ENCODE assay signal across 25 cellular contexts in the genomic region with DNA sequence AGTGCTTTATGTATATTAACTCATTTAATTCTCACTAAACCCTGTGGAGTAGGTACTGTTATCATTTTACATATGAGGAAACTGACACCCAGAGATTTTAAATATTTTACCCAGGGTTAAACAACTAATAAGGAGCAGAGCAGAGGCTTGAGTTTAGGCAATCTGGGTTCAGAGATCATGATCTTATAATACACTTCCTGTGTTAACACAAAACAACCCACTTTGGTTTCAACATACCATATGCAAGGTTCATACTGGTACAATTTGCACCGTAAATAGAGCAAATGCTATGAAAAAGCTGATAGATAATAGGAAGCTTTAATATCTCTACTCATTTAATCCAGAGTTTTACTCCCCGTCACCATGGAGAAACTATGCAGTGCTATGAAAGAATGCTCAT.
"Had no signal": no experiment of that assay in that cellular context is flagged by ENCODE, and none has a peak within 500 bp of the region (broad histone marks: within the 10 kb centered on the region; RNA-seq: fewer than 3 reads in every experiment).

No MANE protein-coding gene starts in this region.

- H3K4me1 ChIP-seq: lower lobe of right lung had no signal

- H3K27ac ChIP-seq: coronary artery, dorsolateral prefrontal cortex, esophagus muscularis mucosa, hepatocyte, lower lobe of right lung had no signal

- H3K27me3 ChIP-seq: dorsolateral prefrontal cortex, esophagus muscularis mucosa, gastrocnemius medialis, hepatocyte had no signal

- ATAC-seq: gastrocnemius medialis; left colon; left lobe of liver; left ventricle myocardium superior; lower lobe of right lung; mucosa of descending colon; naive thymus-derived CD8-positive, alpha-beta T cell had no signal

- H3K4me2 ChIP-seq: hepatocyte had no signal

- H3K4me3 ChIP-seq: coronary artery, dorsolateral prefrontal cortex, esophagus muscularis mucosa, gastrocnemius medialis, hepatocyte, lower lobe of right lung, mucosa of descending colon had no signal

- H3K9me3 ChIP-seq: esophagus muscularis mucosa, gastrocnemius medialis, lower lobe of right lung, mucosa of descending colon had no signal

- DNase-seq: dermis blood vessel endothelial cell; dorsolateral prefrontal cortex; effector CD4-positive, alpha-beta T cell; effector memory CD4-positive, alpha-beta T cell; foreskin fibroblast; foreskin melanocyte; gastrocnemius medialis; glutamatergic neuron; head of caudate nucleus; hypothalamus; immature natural killer cell; islet precursor cell; kidney; kidney glomerular epithelial cell; left colon; left ventricle myocardium superior; lower lobe of right lung; mesenchymal stem cell; mucosa of descending colon; naive B cell; naive thymus-derived CD8-positive, alpha-beta T cell had no signal

- H3K36me3 ChIP-seq: esophagus muscularis mucosa, gastrocnemius medialis, lower lobe of right lung had no signal

- H3K79me2 ChIP-seq: hepatocyte had no signal

- H2AFZ ChIP-seq: hepatocyte had no signal
